ENCODE assay signal across 18 cellular contexts in genomic region chr3:122019493-122019892, GRCh38.
"Had no signal": no experiment of that assay in that cellular context is flagged by ENCODE, and none has a peak within 500 bp of the region (broad histone marks: within the 10 kb centered on the region; RNA-seq: fewer than 3 reads in every experiment).

No MANE protein-coding gene starts in this region.

- ATAC-seq: activated T-cell treated with anti-CD3 and anti-CD28 coated beads, Interleukin-2, amount 50 U/mL, for 4 hours; gastroesophageal sphincter; heart right ventricle; left ventricle myocardium superior; stimulated activated memory B cell treated with anti-CD40 and anti-IgM and Interleukin-4, amounts not matched to agents 10 μg/mL and 1 μg/mL and 100 μg/mL, for 72 hours had no signal

- DNase-seq: activated CD4-positive, alpha-beta T cell treated with anti-CD3 and anti-CD28 coated beads, Interleukin-2, amount 50 U/mL, for 1 hour; activated CD8-positive, alpha-beta memory T cell treated with anti-CD3 and anti-CD28 coated beads, Interleukin-2, amount 50 U/mL, for 4 hours; activated naive CD4-positive, alpha-beta T cell treated with anti-CD3 and anti-CD28 coated beads for 36 hours; activated T-cell treated with anti-CD3 and anti-CD28 coated beads, Interleukin-2, amount 50 U/mL, for 4 hours; colonic mucosa; erythroblast; heart right ventricle; immature natural killer cell; kidney glomerular epithelial cell; left ventricle myocardium superior; nephron progenitor cell; nucleus accumbens; sigmoid colon; stimulated activated CD4-positive, alpha-beta T cell treated with anti-CD3 and anti-CD28 coated beads, Interleukin-4, amount 100 ng/mL, for 4 hours; testis had no signal

- FAIRE-seq: endometrium had no signal

- H3K4me3 ChIP-seq: colonic mucosa, gastroesophageal sphincter, heart right ventricle, sigmoid colon, testis had no signal
